ENCODE assay signal across 8 cellular contexts in genomic region chr21:17611414-17612022, GRCh38. TPM values are rescaled to one million over a fixed set of nuclear protein-coding genes. Genes with fewer than 3 reads are reported as not detected.
DNase-seq lines count a peak whose midpoint lies in the region; ATAC-seq and TF ChIP-seq lines count a peak whose summit lies in the region.

No MANE protein-coding gene starts in this region.

- intact Hi-C loops in activated CD4-positive, alpha-beta memory T cell treated with anti-CD3 and anti-CD28 coated beads for 36 hours (cut with micrococcal nuclease): loop anchor here (1.0 to 5.0 kb wide), 7 partner anchors 15 to 1879 kb away; partner anchors contain the start of gene CXADR

- CTCF ChIA-PET in activated CD4-positive, alpha-beta memory T cell treated with anti-CD3 and anti-CD28 coated beads for 36 hours (lab: Charles Lee): no interaction called here

- DNase-seq in Ammon's horn (ENCODE audit: low spot score) (peak; percentile 82), NCI-H446 treated with DMSO at 0.1 percent for 48 hours (lab: John Stamatoyannopoulos, UW) (peak; percentile 81), lung (ENCODE audit: low spot score) (peak; percentile 75)
- peak; percentile 89 for DNase-seq in activated CD4-positive, alpha-beta memory T cell treated with anti-CD3 and anti-CD28 coated beads for 36 hours
- peak; percentile 45 to 56 (median 54) for DNase-seq in stimulated activated CD4-positive, alpha-beta T cell treated with anti-CD3 and anti-CD28 coated beads, TNF-alpha, amount 100 ng/mL, for 1 hour (ENCODE audit: low read depth in 3 of 3, low spot score in 1 of 3)

- H3K27me3 Mint-ChIP-seq in activated CD4-positive, alpha-beta memory T cell treated with anti-CD3 and anti-CD28 coated beads for 36 hours: no peaks in the 10 kb centered on the region

- peak; percentile 31 for TF ChIP-seq POLR2A in GM18951 (IDR thresholded peaks at IDR 0.05; ENCODE audit: extremely low read depth, insufficient read depth, insufficient read length)

- H3K4me1 ChIP-seq in ectodermal cell (ENCODE audit: control insufficient read depth, insufficient read depth, low read length) (peaks cover 5% of the 10 kb centered on the region), lung (ENCODE audit: control insufficient read depth in 2 of 2, insufficient read depth in 2 of 2, low read length in 2 of 2) (peaks cover 2 to 3% of the 10 kb centered on the region in 2 donors)

- H3K36me3 Mint-ChIP-seq in activated CD4-positive, alpha-beta memory T cell treated with anti-CD3 and anti-CD28 coated beads for 36 hours: peaks cover 29% of the 10 kb centered on the region

- TF ChIP-seq CTCF in lung (IDR thresholded peaks at IDR 0.05; ENCODE audit: control extremely low read depth, extremely low read depth): no peak

- H3K9me3 ChIP-seq in ectodermal cell (ENCODE audit: control insufficient read depth, low read length): no peaks in the 10 kb centered on the region
- H3K9me3 ChIP-seq in lung (ENCODE audit: control insufficient read depth in 2 of 2, insufficient read depth in 1 of 2, low read length in 1 of 2): no peaks in the 10 kb centered on the region

- H3K4me1 Mint-ChIP-seq in activated CD4-positive, alpha-beta memory T cell treated with anti-CD3 and anti-CD28 coated beads for 36 hours (ENCODE audit: low read depth): peaks cover 30% of the 10 kb centered on the region

- 2% methylated on average over 26 of the region's 26 CpGs for WGBS in ectodermal cell, 2 experiments
- WGBS in lung, 2 donors: 1% methylated on average over 26 of the region's 26 CpGs

- H3K27ac ChIP-seq in ectodermal cell (ENCODE audit: insufficient read depth, low read depth, low read length, poor library complexity, severe bottlenecking) (no peak overlapping the region), lung (ENCODE audit: low read depth in 1 of 2, low read length in 1 of 2) (peak overlapping the region; percentile 74 to 96)

- H3K27me3 ChIP-seq in ectodermal cell (ENCODE audit: control insufficient read depth, insufficient read depth, low read length, poor library complexity, severe bottlenecking) (peaks cover 13% of the 10 kb centered on the region), lung (ENCODE audit: control insufficient read depth, insufficient read depth) (no peaks in the 10 kb centered on the region)

- ATAC-seq in HG03159 (IDR thresholded peaks at IDR 0.05; ENCODE audit: unreplicated experiment) (peak; percentile 71), lung (ENCODE audit: insufficient read depth, low FRiP score) (peak; percentile 29)

- POLR2A ChIA-PET in activated CD4-positive, alpha-beta memory T cell treated with anti-CD3 and anti-CD28 coated beads for 36 hours (lab: Charles Lee): interaction anchor here (0.6 to 1.8 kb wide), 3 partner anchors 25 to 242 kb away, joined by 3 to 6 read pairs (median 3); no protein-coding TSS in a partner anchor

- H3K4me3 Mint-ChIP-seq in activated CD4-positive, alpha-beta memory T cell treated with anti-CD3 and anti-CD28 coated beads for 36 hours: peak overlapping the region; percentile 95

- no peaks in the 10 kb centered on the region for H3K9me3 Mint-ChIP-seq in activated CD4-positive, alpha-beta memory T cell treated with anti-CD3 and anti-CD28 coated beads for 36 hours

- H3K36me3 ChIP-seq in ectodermal cell (ENCODE audit: control insufficient read depth, insufficient read depth, low read length) (peaks cover 9% of the 10 kb centered on the region), lung (ENCODE audit: control insufficient read depth in 2 of 2, insufficient read depth in 2 of 2, low read length in 2 of 2) (peaks cover 0 to 4% of the 10 kb centered on the region in 2 donors)

- H3K4me3 ChIP-seq in ectodermal cell (ENCODE audit: insufficient read depth, low read depth, low read length): peak overlapping the region; percentile 89
- peak overlapping the region; percentile 91 for H3K4me3 ChIP-seq in lung

- in situ Hi-C loops in GM18951 (cut with MboI; ENCODE audit: low sequenced_read_pairs, unreplicated experiment): no loop called here

- H3K27ac Mint-ChIP-seq in activated CD4-positive, alpha-beta memory T cell treated with anti-CD3 and anti-CD28 coated beads for 36 hours: peak overlapping the region; percentile 95

RNA-seq across cellular contexts. Expression of gene BTG3, which starts 1.2 kb away (rescaled TPM):
- total RNA-seq in activated CD4-positive, alpha-beta memory T cell treated with anti-CD3 and anti-CD28 coated beads for 36 hours: 10 to 100 TPM; 43.4 to 44.1 TPM
- polyA plus RNA-seq in ectodermal cell (2013, experiment 1 of 4): 27.8 TPM
- 25.9 TPM for polyA plus RNA-seq in ectodermal cell (2013, experiment 2 of 4)
- 28.2 TPM for polyA plus RNA-seq in ectodermal cell (2013, experiment 3 of 4)
- 31.2 TPM for polyA plus RNA-seq in ectodermal cell (2013, experiment 4 of 4)
- total RNA-seq in lung: 100 to 1,000 TPM in 1 of 2 donors, 10 to 100 TPM in 1; 47.9 to 120 TPM
- 10 to 100 TPM; 60.4 to 85.5 TPM for polyA plus RNA-seq in lung
